Comparison of ENCODE assay signal across 10 cellular contexts in the genomic region with DNA sequence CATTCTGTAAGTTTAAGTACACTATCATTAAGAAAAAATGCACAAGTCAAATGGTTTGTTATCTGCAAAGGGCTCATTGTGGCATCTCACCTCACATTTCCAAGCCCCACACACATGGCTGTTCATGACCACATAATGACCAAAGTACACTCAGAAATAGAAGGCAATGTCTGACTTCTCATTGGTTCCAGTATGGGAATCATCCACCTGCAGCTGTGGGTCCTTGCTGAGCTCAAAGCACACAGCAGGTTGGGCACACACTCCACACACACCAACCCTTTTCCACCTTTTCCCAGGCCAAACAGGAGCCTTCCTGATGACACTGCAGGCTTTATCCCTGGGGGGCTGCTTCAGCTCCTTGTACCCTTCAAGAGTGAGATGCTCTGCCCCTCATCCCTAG. TPM values are rescaled to one million over a fixed set of nuclear protein-coding genes. Genes with fewer than 3 reads are reported as not detected.
"Had no signal": no experiment of that assay in that cellular context is flagged by ENCODE, and none has a peak within 500 bp of the region (broad histone marks: within the 10 kb centered on the region; RNA-seq: fewer than 3 reads in every experiment).

No MANE protein-coding gene starts in this region.

- DNase-seq: H9, HCEC 1CT, IMR-90, KG1 had no signal

- H3K4me3 ChIP-seq: GM23338, K562 had no signal

- ATAC-seq: GM23338, K562 had no signal

- FAIRE-seq: H1, H54, HTR-8/SVneo, K562 had no signal

RNA-seq across cellular contexts. Expression of gene CLC, which starts 11.8 kb away (rescaled TPM):
- total RNA-seq: GM23338, HT-29, IMR-90 had no signal
- polyA plus RNA-seq: GM23338, IMR-90 had no signal

RNA-seq across cellular contexts. Expression of gene LGALS14, which starts 21.7 kb away (rescaled TPM):
- total RNA-seq: GM23338, H9, HT-29, IMR-90, K562 had no signal
- polyA plus RNA-seq: GM23338, IMR-90, K562 had no signal

RNA-seq across cellular contexts. Expression of gene LEUTX, which starts 52.7 kb away (rescaled TPM):
- total RNA-seq: GM23338, H1, H9, HT-29, IMR-90, K562 had no signal
- polyA plus RNA-seq: GM23338, H1, IMR-90, K562 had no signal
